In the genomic region with DNA sequence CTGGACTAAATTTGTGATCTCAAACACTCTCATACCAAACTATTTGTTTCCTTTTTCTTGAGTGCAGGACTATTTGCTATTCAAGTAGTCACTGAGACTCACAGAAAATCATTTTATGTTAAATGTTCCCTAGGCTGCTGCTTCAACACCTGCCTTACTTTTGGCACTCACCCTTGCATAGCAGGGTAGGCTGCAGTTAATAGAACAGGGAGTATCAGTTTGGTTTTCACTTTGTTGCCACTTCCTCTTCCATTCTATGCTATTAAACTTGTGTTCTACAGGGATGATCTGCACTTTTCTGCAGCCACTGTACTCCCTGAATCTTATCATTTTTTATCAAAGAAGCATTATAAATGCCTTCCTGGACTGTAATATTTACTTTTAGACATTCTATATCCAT, we compare ENCODE assay signal across 13 cellular contexts.
A peak's percentile ranks its signal among the peaks of the same experiment; 100 is the strongest.
DNase-seq lines count a peak whose midpoint lies in the region; ATAC-seq and TF ChIP-seq lines count a peak whose summit lies in the region.
"Had no signal": no experiment of that assay in that cellular context is flagged by ENCODE, and none has a peak within 500 bp of the region (broad histone marks: within the 10 kb centered on the region; RNA-seq: fewer than 3 reads in every experiment).

No MANE protein-coding gene starts in this region.

- DNase-seq in GM12865 (ENCODE audit: low read depth) = peak; percentile 36
- DNase-seq in stimulated activated naive CD8-positive, alpha-beta T cell treated with anti-CD3 and anti-CD28 coated beads, Interleukin-15, Interleukin-2, amounts not matched to agents 100 U/mL and 50 U/mL, for 24 hours = no peak
- no peak for DNase-seq in stimulated activated naive CD8-positive, alpha-beta T cell treated with anti-CD3 and anti-CD28 coated beads, Interleukin-15, amount 100 ng/mL, for 72 hours
- no peak for DNase-seq in omental fat pad (ENCODE audit: low spot score)
- DNase-seq in NCI-H510A treated with DMSO at 0.1 percent for 48 hours (lab: John Stamatoyannopoulos, UW) = no peak
- DNase-seq: GDM1; naive B cell; NCI-H1092; stimulated activated naive CD4-positive, alpha-beta T cell treated with Interleukin-2 at 50 U/mL for 16 hours had no signal

- ATAC-seq in GM19328 (IDR thresholded peaks at IDR 0.05; ENCODE audit: unreplicated experiment) (peak; percentile 99), HG02678 (IDR thresholded peaks at IDR 0.05; ENCODE audit: unreplicated experiment) (peak; percentile 99), HG03439 (IDR thresholded peaks at IDR 0.05; ENCODE audit: unreplicated experiment) (peak; percentile 98), omental fat pad (ENCODE audit: low FRiP score) (no peak)
- no peak for ATAC-seq in stimulated activated naive CD8-positive, alpha-beta T cell treated with anti-CD3 and anti-CD28 coated beads, Interleukin-15, Interleukin-2, amounts not matched to agents 100 U/mL and 50 U/mL, for 24 hours
- ATAC-seq in stimulated activated naive CD8-positive, alpha-beta T cell treated with anti-CD3 and anti-CD28 coated beads, Interleukin-15, amount 100 ng/mL, for 72 hours = no peak
- ATAC-seq: Panc1 had no signal

- no peak overlapping the region for H3K4me3 Mint-ChIP-seq in stimulated activated naive CD8-positive, alpha-beta T cell treated with anti-CD3 and anti-CD28 coated beads, Interleukin-15, amount 100 ng/mL, for 72 hours
- H3K4me3 Mint-ChIP-seq: naive B cell had no signal

- H3K9me3 Mint-ChIP-seq in stimulated activated naive CD8-positive, alpha-beta T cell treated with anti-CD3 and anti-CD28 coated beads, Interleukin-15, amount 100 ng/mL, for 72 hours = peaks cover 0 to 5% of the 10 kb centered on the region in 2 donors

- H3K4me1 Mint-ChIP-seq in stimulated activated naive CD8-positive, alpha-beta T cell treated with anti-CD3 and anti-CD28 coated beads, Interleukin-15, amount 100 ng/mL, for 72 hours = no peaks in the 10 kb centered on the region
- H3K4me1 Mint-ChIP-seq: naive B cell had no signal

- no peak overlapping the region for H3K27ac Mint-ChIP-seq in stimulated activated naive CD8-positive, alpha-beta T cell treated with anti-CD3 and anti-CD28 coated beads, Interleukin-15, amount 100 ng/mL, for 72 hours
- H3K27ac Mint-ChIP-seq: naive B cell had no signal

- H3K27me3 Mint-ChIP-seq in stimulated activated naive CD8-positive, alpha-beta T cell treated with anti-CD3 and anti-CD28 coated beads, Interleukin-15, amount 100 ng/mL, for 72 hours = no peaks in the 10 kb centered on the region
- H3K27me3 Mint-ChIP-seq: naive B cell had no signal

- no peak overlapping the region for H3K4me3 ChIP-seq in GM12865 (ENCODE audit: low read depth, low read length)

- TF ChIP-seq CTCF in GM12865 (IDR thresholded peaks at IDR 0.05; ENCODE audit: insufficient read depth, low read depth, low read length, missing control alignments) = no peak
- no peak for TF ChIP-seq CTCF in omental fat pad (IDR thresholded peaks at IDR 0.05)

Comparison
In these comparisons a context has a peak if more than half of its experiments do, and no peak if none do; other contexts are left out.
1. ATAC-seq: peak in GM19328 (single experiment), HG02678 (single experiment) and HG03439 (single experiment); none in stimulated activated naive CD8-positive, alpha-beta T cell treated with anti-CD3 and anti-CD28 coated beads, Interleukin-15, Interleukin-2, amounts not matched to agents 100 U/mL and 50 U/mL, for 24 hours (single experiment), stimulated activated naive CD8-positive, alpha-beta T cell treated with anti-CD3 and anti-CD28 coated beads, Interleukin-15, amount 100 ng/mL, for 72 hours (single experiment) and omental fat pad (single experiment).